1 cellular context compared by ENCODE assay signal in the genomic region with DNA sequence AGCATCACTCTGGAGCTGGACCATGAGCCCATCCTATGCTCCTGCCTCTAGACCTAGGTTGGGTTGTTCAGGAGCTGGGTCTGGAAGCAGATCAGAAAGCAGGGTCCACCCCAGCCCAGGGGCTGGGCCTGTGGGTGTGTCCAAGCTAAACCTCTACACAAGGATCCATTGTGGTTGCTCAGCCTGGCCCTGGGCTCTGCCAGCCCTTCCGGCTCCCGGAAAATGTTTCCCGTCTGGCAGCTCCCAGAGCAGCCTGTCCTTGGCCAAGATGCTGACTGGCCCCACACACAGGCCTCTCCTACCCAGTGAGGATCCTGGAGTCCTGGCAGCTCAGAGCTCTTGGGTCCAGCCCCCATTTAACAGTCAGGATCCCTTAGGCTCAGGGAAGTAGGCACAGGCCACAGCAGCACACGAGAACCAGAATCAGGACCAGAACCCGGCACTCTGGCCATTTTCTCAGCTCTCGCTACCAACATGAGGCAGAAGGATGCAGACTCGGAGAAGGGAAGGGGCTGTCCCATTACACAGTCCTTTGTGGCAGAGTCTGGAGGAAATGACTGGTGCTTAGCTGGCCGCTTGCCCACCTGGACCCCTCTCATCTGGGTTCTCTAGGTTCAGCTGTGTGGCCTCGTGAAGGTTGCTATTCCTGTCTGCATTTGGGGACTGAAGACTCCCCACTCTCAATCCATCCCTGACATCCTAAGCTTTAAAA.
TF ChIP-seq lines count a peak whose summit lies in the region.

No MANE protein-coding gene starts in this region.

TF ChIP-seq in HepG2, 621 proteins besides CTCF, POLR2A, EP300 and RAD21 (continued from another document and continues in another):
- TF ChIP-seq ZSCAN22 (CRISPR knock-in tag; IDR thresholded peaks at IDR 0.05) (no peak), MAFK (conservative IDR thresholded peaks at IDR 0.05 in 1 of 2, IDR thresholded peaks at IDR 0.05 in 1 of 2; ENCODE audit: low read length in 2 of 2) (no peak), ZNF703 (CRISPR knock-in tag; IDR thresholded peaks at IDR 0.05; ENCODE audit: borderline replicate concordance) (no peak), IKZF4 (CRISPR knock-in tag; IDR thresholded peaks at IDR 0.05; ENCODE audit: borderline replicate concordance, low read depth, not compliant biosample characterization) (no peak), SPEN (CRISPR knock-in tag; IDR thresholded peaks at IDR 0.05; ENCODE audit: low read depth) (no peak), HDAC1 (CRISPR knock-in tag; IDR thresholded peaks at IDR 0.05) (peak; percentile 40), KLF13 (CRISPR knock-in tag; IDR thresholded peaks at IDR 0.05) (no peak), TBX2 (CRISPR knock-in tag; IDR thresholded peaks at IDR 0.05; ENCODE audit: borderline replicate concordance) (peak; percentile 69; the same call in 1 of the 2 replicates), ZNF253 (CRISPR knock-in tag; IDR thresholded peaks at IDR 0.05; ENCODE audit: borderline replicate concordance) (no peak), ARHGAP35 (CRISPR knock-in tag; IDR thresholded peaks at IDR 0.05; ENCODE audit: borderline replicate concordance) (no peak), NBN (conservative IDR thresholded peaks at IDR 0.05) (no peak), ZFP1 (CRISPR knock-in tag; IDR thresholded peaks at IDR 0.05) (no peak), ZFP36L1 (CRISPR knock-in tag; IDR thresholded peaks at IDR 0.05) (no peak), JUN (CRISPR knock-in tag; IDR thresholded peaks at IDR 0.05) (no peak), ZNF367 (CRISPR knock-in tag; IDR thresholded peaks at IDR 0.05; ENCODE audit: borderline replicate concordance) (no peak), HMG20A (CRISPR knock-in tag; IDR thresholded peaks at IDR 0.05; ENCODE audit: borderline replicate concordance) (no peak; the same call in 1 of the 2 replicates), ZNF7 (CRISPR knock-in tag; IDR thresholded peaks at IDR 0.05) (no peak), GMEB2 (CRISPR knock-in tag; IDR thresholded peaks at IDR 0.05; ENCODE audit: low read depth) (no peak), LCORL (IDR thresholded peaks at IDR 0.05) (no peak), LCORL (CRISPR knock-in tag; IDR thresholded peaks at IDR 0.05) (peak; percentile 10; the same call in 1 of the 2 replicates), FOXK2 (IDR thresholded peaks at IDR 0.05) (no peak), ZBTB38 (CRISPR knock-in tag; IDR thresholded peaks at IDR 0.05) (no peak), NR2F6 (IDR thresholded peaks at IDR 0.05) (no peak), NR2F6 (CRISPR knock-in tag; IDR thresholded peaks at IDR 0.05) (peak; percentile 20; the same call in 1 of the 2 replicates), SAFB2 (CRISPR knock-in tag; IDR thresholded peaks at IDR 0.05; ENCODE audit: borderline replicate concordance, low read depth) (no peak), ZNF446 (CRISPR knock-in tag; IDR thresholded peaks at IDR 0.05) (no peak), ZBTB20 (CRISPR knock-in tag; IDR thresholded peaks at IDR 0.05; ENCODE audit: borderline replicate concordance, low read depth) (no peak), ZNF672 (CRISPR knock-in tag; IDR thresholded peaks at IDR 0.05) (no peak), ZNF598 (CRISPR knock-in tag; IDR thresholded peaks at IDR 0.05; ENCODE audit: borderline replicate concordance) (no peak), ZNF30 (CRISPR knock-in tag; IDR thresholded peaks at IDR 0.05) (no peak), ZNF10 (CRISPR knock-in tag; IDR thresholded peaks at IDR 0.05; ENCODE audit: borderline replicate concordance, low read depth) (no peak), CREM (IDR thresholded peaks at IDR 0.05) (0 out of 2 replicates have a peak, but pooled peaks have one; percentile 13), CREM (CRISPR knock-in tag; IDR thresholded peaks at IDR 0.05) (no peak), TGIF2 (CRISPR knock-in tag; IDR thresholded peaks at IDR 0.05) (no peak), ZNF33A (CRISPR knock-in tag; IDR thresholded peaks at IDR 0.05; ENCODE audit: borderline replicate concordance) (peak; percentile 47; the same call in 1 of the 2 replicates), POLR2G (IDR thresholded peaks at IDR 0.05; ENCODE audit: low read depth, low read length) (peak; percentile 57), ARNT2 (CRISPR knock-in tag; IDR thresholded peaks at IDR 0.05; ENCODE audit: low read depth) (no peak), ZNF574 (CRISPR knock-in tag; IDR thresholded peaks at IDR 0.05) (no peak), CAMTA2 (CRISPR knock-in tag; IDR thresholded peaks at IDR 0.05; ENCODE audit: borderline replicate concordance) (no peak), FOXO4 (CRISPR knock-in tag; conservative IDR thresholded peaks at IDR 0.05) (no peak), ZNF766 (CRISPR knock-in tag; IDR thresholded peaks at IDR 0.05; ENCODE audit: borderline replicate concordance) (no peak), REPIN1 (CRISPR knock-in tag; IDR thresholded peaks at IDR 0.05; ENCODE audit: borderline replicate concordance, low read depth) (peak; percentile 42; the same call in 1 of the 2 replicates), HNF4A (CRISPR knock-in tag; IDR thresholded peaks at IDR 0.05) (no peak; the same call in 1 of the 2 replicates), GATAD1 (CRISPR knock-in tag; IDR thresholded peaks at IDR 0.05) (no peak; the same call in 1 of the 2 replicates), POLR2AphosphoS2 (IDR thresholded peaks at IDR 0.05; ENCODE audit: low read depth, low read length) (no peak), ZNF264 (CRISPR knock-in tag; IDR thresholded peaks at IDR 0.05) (no peak), GABPA (IDR thresholded peaks at IDR 0.05; ENCODE audit: low read depth, low read length) (no peak), GABPA (CRISPR knock-in tag; IDR thresholded peaks at IDR 0.05; ENCODE audit: low read depth) (no peak), TSC22D2 (CRISPR knock-in tag; IDR thresholded peaks at IDR 0.05; ENCODE audit: borderline replicate concordance) (no peak), ZBTB49 (CRISPR knock-in tag; IDR thresholded peaks at IDR 0.05; ENCODE audit: borderline replicate concordance) (no peak), YEATS2 (CRISPR knock-in tag; IDR thresholded peaks at IDR 0.05; ENCODE audit: borderline replicate concordance) (no peak), NFE2 (CRISPR knock-in tag; IDR thresholded peaks at IDR 0.05) (no peak), ZNF260 (CRISPR knock-in tag; IDR thresholded peaks at IDR 0.05; ENCODE audit: borderline replicate concordance, low read depth) (no peak), ZNF614 (CRISPR knock-in tag; IDR thresholded peaks at IDR 0.05; ENCODE audit: borderline replicate concordance) (no peak), ZNF777 (CRISPR knock-in tag; IDR thresholded peaks at IDR 0.05) (no peak)
- TF ChIP-seq, protein P1, sequence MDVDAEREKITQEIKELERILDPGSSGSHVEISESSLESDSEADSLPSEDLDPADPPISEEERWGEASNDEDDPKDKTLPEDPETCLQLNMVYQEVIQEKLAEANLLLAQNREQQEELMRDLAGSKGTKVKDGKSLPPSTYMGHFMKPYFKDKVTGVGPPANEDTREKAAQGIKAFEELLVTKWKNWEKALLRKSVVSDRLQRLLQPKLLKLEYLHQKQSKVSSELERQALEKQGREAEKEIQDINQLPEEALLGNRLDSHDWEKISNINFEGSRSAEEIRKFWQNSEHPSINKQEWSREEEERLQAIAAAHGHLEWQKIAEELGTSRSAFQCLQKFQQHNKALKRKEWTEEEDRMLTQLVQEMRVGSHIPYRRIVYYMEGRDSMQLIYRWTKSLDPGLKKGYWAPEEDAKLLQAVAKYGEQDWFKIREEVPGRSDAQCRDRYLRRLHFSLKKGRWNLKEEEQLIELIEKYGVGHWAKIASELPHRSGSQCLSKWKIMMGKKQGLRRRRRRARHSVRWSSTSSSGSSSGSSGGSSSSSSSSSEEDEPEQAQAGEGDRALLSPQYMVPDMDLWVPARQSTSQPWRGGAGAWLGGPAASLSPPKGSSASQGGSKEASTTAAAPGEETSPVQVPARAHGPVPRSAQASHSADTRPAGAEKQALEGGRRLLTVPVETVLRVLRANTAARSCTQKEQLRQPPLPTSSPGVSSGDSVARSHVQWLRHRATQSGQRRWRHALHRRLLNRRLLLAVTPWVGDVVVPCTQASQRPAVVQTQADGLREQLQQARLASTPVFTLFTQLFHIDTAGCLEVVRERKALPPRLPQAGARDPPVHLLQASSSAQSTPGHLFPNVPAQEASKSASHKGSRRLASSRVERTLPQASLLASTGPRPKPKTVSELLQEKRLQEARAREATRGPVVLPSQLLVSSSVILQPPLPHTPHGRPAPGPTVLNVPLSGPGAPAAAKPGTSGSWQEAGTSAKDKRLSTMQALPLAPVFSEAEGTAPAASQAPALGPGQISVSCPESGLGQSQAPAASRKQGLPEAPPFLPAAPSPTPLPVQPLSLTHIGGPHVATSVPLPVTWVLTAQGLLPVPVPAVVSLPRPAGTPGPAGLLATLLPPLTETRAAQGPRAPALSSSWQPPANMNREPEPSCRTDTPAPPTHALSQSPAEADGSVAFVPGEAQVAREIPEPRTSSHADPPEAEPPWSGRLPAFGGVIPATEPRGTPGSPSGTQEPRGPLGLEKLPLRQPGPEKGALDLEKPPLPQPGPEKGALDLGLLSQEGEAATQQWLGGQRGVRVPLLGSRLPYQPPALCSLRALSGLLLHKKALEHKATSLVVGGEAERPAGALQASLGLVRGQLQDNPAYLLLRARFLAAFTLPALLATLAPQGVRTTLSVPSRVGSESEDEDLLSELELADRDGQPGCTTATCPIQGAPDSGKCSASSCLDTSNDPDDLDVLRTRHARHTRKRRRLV (CRISPR knock-in tag; IDR thresholded peaks at IDR 0.05), result no peak
- TF ChIP-seq, protein P2, sequence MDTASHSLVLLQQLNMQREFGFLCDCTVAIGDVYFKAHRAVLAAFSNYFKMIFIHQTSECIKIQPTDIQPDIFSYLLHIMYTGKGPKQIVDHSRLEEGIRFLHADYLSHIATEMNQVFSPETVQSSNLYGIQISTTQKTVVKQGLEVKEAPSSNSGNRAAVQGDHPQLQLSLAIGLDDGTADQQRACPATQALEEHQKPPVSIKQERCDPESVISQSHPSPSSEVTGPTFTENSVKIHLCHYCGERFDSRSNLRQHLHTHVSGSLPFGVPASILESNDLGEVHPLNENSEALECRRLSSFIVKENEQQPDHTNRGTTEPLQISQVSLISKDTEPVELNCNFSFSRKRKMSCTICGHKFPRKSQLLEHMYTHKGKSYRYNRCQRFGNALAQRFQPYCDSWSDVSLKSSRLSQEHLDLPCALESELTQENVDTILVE (CRISPR knock-in tag; IDR thresholded peaks at IDR 0.05), result 0 out of 2 replicates have a peak, but pooled peaks have one; percentile 7
- TF ChIP-seq, protein P3, sequence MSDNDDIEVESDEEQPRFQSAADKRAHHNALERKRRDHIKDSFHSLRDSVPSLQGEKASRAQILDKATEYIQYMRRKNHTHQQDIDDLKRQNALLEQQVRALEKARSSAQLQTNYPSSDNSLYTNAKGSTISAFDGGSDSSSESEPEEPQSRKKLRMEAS (IDR thresholded peaks at IDR 0.05), result no peak
